In the genomic region with DNA sequence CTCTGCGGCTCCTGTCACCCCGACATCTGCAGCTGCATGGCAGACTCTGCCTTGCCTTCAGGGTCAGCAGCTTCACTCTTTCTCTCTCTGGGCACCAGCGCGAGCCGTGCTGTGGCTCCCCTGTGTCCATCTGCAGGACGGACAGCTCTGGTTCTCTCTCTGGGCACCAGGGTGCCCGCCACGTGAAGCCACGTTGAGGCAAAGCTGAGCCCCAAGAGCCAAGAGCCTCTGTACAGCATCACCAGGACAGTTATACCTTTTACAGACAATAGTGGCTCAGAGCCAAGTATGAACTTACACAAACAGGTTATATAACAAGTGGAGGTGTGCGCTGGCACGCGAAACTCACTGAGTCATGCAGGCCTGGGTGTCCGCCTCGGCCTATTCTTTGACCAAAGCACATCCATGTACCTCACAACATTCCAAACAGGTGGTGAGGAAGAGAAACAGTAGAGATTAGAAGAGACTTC, we compare ENCODE assay signal across 1 cellular context.
A peak's percentile ranks its signal among the peaks of the same experiment; 100 is the strongest.
TF ChIP-seq lines count a peak whose summit lies in the region.

No MANE protein-coding gene starts in this region.

TF ChIP-seq in HepG2, 621 proteins besides CTCF, POLR2A, EP300 and RAD21 (continued from another document and continues in another):
- TF ChIP-seq, protein P1, sequence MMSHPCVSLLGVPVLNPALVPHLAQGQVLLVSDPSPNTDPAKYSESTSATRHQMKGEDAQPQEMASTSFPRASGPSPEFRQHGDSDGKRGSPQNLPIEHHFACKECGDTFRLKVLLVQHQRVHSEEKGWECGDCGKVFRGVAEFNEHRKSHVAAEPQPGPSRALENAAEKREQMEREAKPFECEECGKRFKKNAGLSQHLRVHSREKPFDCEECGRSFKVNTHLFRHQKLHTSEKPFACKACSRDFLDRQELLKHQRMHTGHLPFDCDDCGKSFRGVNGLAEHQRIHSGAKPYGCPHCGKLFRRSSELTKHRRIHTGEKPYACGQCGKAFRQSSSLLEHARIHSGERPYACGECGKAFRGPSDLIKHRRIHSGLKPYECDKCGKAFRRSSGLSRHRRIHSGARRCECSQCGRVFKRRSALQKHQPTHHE (CRISPR knock-in tag; IDR thresholded peaks at IDR 0.05; ENCODE audit: borderline replicate concordance) = no peak
- peak; percentile 27; the same call in 1 of the 2 replicates for TF ChIP-seq THAP11 (CRISPR knock-in tag; IDR thresholded peaks at IDR 0.05)
- no peak for TF ChIP-seq MXD4 (CRISPR knock-in tag; IDR thresholded peaks at IDR 0.05)
- no peak for TF ChIP-seq ZNF549 (CRISPR knock-in tag; IDR thresholded peaks at IDR 0.05)
- TF ChIP-seq, protein P2, sequence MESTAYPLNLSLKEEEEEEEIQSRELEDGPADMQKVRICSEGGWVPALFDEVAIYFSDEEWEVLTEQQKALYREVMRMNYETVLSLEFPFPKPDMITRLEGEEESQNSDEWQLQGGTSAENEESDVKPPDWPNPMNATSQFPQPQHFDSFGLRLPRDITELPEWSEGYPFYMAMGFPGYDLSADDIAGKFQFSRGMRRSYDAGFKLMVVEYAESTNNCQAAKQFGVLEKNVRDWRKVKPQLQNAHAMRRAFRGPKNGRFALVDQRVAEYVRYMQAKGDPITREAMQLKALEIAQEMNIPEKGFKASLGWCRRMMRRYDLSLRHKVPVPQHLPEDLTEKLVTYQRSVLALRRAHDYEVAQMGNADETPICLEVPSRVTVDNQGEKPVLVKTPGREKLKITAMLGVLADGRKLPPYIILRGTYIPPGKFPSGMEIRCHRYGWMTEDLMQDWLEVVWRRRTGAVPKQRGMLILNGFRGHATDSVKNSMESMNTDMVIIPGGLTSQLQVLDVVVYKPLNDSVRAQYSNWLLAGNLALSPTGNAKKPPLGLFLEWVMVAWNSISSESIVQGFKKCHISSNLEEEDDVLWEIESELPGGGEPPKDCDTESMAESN (CRISPR knock-in tag; conservative IDR thresholded peaks at IDR 0.05) = no peak
- no peak for TF ChIP-seq CHCHD3 (CRISPR knock-in tag; IDR thresholded peaks at IDR 0.05)
- TF ChIP-seq, protein P3, sequence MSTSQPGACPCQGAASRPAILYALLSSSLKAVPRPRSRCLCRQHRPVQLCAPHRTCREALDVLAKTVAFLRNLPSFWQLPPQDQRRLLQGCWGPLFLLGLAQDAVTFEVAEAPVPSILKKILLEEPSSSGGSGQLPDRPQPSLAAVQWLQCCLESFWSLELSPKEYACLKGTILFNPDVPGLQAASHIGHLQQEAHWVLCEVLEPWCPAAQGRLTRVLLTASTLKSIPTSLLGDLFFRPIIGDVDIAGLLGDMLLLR (CRISPR knock-in tag; IDR thresholded peaks at IDR 0.05) = no peak
- TF ChIP-seq TRIM24 (CRISPR knock-in tag; IDR thresholded peaks at IDR 0.05) = 0 out of 2 replicates have a peak, but pooled peaks have one; percentile 32
- TF ChIP-seq ZNF10 (CRISPR knock-in tag; IDR thresholded peaks at IDR 0.05; ENCODE audit: borderline replicate concordance, low read depth) = no peak
- TF ChIP-seq GLI4 (CRISPR knock-in tag; IDR thresholded peaks at IDR 0.05; ENCODE audit: borderline replicate concordance) = no peak
- TF ChIP-seq, protein P4, sequence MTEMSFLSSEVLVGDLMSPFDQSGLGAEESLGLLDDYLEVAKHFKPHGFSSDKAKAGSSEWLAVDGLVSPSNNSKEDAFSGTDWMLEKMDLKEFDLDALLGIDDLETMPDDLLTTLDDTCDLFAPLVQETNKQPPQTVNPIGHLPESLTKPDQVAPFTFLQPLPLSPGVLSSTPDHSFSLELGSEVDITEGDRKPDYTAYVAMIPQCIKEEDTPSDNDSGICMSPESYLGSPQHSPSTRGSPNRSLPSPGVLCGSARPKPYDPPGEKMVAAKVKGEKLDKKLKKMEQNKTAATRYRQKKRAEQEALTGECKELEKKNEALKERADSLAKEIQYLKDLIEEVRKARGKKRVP (CRISPR knock-in tag; IDR thresholded peaks at IDR 0.05) = no peak
- TF ChIP-seq, protein P5, sequence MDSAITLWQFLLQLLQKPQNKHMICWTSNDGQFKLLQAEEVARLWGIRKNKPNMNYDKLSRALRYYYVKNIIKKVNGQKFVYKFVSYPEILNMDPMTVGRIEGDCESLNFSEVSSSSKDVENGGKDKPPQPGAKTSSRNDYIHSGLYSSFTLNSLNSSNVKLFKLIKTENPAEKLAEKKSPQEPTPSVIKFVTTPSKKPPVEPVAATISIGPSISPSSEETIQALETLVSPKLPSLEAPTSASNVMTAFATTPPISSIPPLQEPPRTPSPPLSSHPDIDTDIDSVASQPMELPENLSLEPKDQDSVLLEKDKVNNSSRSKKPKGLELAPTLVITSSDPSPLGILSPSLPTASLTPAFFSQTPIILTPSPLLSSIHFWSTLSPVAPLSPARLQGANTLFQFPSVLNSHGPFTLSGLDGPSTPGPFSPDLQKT (CRISPR knock-in tag; IDR thresholded peaks at IDR 0.05; ENCODE audit: borderline replicate concordance) = no peak
- 0 out of 2 replicates have a peak, but pooled peaks have one; percentile 52 for TF ChIP-seq ZNF335 (CRISPR knock-in tag; IDR thresholded peaks at IDR 0.05)
- TF ChIP-seq ZNF367 (CRISPR knock-in tag; IDR thresholded peaks at IDR 0.05; ENCODE audit: borderline replicate concordance) = no peak
- no peak for TF ChIP-seq ZSCAN21 (CRISPR knock-in tag; IDR thresholded peaks at IDR 0.05; ENCODE audit: borderline replicate concordance)
- no peak for TF ChIP-seq RFXAP (CRISPR knock-in tag; IDR thresholded peaks at IDR 0.05; ENCODE audit: borderline replicate concordance)
- TF ChIP-seq NONO (IDR thresholded peaks at IDR 0.05) = no peak
- TF ChIP-seq NONO (CRISPR knock-in tag; conservative IDR thresholded peaks at IDR 0.05) = no peak
- no peak for TF ChIP-seq ZFP90 (CRISPR knock-in tag; IDR thresholded peaks at IDR 0.05; ENCODE audit: borderline replicate concordance)
- TF ChIP-seq ZMYM4 (CRISPR knock-in tag; IDR thresholded peaks at IDR 0.05) = peak; percentile 33; the same call in 1 of the 2 replicates
- TF ChIP-seq SP5 (CRISPR knock-in tag; IDR thresholded peaks at IDR 0.05; ENCODE audit: borderline replicate concordance, low read depth) = no peak
- no peak for TF ChIP-seq POLR2G (IDR thresholded peaks at IDR 0.05; ENCODE audit: low read depth, low read length)
- no peak for TF ChIP-seq KMT2A (CRISPR knock-in tag; IDR thresholded peaks at IDR 0.05)
- no peak for TF ChIP-seq ZFYVE20 (CRISPR knock-in tag; IDR thresholded peaks at IDR 0.05; ENCODE audit: borderline replicate concordance, low read depth)
- TF ChIP-seq THYN1 (CRISPR knock-in tag; IDR thresholded peaks at IDR 0.05; ENCODE audit: borderline replicate concordance, low read depth) = no peak
- TF ChIP-seq SALL1 (CRISPR knock-in tag; IDR thresholded peaks at IDR 0.05) = peak; percentile 54; the same call in 1 of the 2 replicates
- no peak for TF ChIP-seq ZNF7 (CRISPR knock-in tag; IDR thresholded peaks at IDR 0.05)
- no peak for TF ChIP-seq ZNF75D (CRISPR knock-in tag; IDR thresholded peaks at IDR 0.05; ENCODE audit: borderline replicate concordance)
- TF ChIP-seq, protein P6, sequence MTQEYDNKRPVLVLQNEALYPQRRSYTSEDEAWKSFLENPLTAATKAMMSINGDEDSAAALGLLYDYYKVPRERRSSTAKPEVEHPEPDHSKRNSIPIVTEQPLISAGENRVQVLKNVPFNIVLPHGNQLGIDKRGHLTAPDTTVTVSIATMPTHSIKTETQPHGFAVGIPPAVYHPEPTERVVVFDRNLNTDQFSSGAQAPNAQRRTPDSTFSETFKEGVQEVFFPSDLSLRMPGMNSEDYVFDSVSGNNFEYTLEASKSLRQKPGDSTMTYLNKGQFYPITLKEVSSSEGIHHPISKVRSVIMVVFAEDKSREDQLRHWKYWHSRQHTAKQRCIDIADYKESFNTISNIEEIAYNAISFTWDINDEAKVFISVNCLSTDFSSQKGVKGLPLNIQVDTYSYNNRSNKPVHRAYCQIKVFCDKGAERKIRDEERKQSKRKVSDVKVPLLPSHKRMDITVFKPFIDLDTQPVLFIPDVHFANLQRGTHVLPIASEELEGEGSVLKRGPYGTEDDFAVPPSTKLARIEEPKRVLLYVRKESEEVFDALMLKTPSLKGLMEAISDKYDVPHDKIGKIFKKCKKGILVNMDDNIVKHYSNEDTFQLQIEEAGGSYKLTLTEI (CRISPR knock-in tag; conservative IDR thresholded peaks at IDR 0.05) = no peak
- peak; percentile 16; the same call in 1 of the 2 replicates for TF ChIP-seq SPEN (CRISPR knock-in tag; IDR thresholded peaks at IDR 0.05; ENCODE audit: low read depth)
- TF ChIP-seq ZNF24 (IDR thresholded peaks at IDR 0.05) = no peak
- no peak for TF ChIP-seq DMAP1 (CRISPR knock-in tag; IDR thresholded peaks at IDR 0.05)
- TF ChIP-seq, protein P7, sequence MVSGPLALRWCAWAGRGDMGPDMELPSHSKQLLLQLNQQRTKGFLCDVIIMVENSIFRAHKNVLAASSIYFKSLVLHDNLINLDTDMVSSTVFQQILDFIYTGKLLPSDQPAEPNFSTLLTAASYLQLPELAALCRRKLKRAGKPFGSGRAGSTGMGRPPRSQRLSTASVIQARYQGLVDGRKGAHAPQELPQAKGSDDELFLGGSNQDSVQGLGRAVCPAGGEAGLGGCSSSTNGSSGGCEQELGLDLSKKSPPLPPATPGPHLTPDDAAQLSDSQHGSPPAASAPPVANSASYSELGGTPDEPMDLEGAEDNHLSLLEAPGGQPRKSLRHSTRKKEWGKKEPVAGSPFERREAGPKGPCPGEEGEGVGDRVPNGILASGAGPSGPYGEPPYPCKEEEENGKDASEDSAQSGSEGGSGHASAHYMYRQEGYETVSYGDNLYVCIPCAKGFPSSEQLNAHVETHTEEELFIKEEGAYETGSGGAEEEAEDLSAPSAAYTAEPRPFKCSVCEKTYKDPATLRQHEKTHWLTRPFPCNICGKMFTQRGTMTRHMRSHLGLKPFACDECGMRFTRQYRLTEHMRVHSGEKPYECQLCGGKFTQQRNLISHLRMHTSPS (CRISPR knock-in tag; IDR thresholded peaks at IDR 0.05; ENCODE audit: low read depth) = peak; percentile 66; the same call in 1 of the 2 replicates
- TF ChIP-seq, protein P8, sequence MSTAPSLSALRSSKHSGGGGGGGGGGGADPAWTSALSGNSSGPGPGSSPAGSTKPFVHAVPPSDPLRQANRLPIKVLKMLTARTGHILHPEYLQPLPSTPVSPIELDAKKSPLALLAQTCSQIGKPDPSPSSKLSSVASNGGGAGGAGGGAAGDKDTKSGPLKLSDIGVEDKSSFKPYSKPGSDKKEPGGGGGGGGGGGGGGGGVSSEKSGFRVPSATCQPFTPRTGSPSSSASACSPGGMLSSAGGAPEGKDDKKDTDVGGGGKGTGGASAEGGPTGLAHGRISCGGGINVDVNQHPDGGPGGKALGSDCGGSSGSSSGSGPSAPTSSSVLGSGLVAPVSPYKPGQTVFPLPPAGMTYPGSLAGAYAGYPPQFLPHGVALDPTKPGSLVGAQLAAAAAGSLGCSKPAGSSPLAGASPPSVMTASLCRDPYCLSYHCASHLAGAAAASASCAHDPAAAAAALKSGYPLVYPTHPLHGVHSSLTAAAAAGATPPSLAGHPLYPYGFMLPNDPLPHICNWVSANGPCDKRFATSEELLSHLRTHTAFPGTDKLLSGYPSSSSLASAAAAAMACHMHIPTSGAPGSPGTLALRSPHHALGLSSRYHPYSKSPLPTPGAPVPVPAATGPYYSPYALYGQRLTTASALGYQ (CRISPR knock-in tag; IDR thresholded peaks at IDR 0.05) = no peak
- TF ChIP-seq, protein P9, sequence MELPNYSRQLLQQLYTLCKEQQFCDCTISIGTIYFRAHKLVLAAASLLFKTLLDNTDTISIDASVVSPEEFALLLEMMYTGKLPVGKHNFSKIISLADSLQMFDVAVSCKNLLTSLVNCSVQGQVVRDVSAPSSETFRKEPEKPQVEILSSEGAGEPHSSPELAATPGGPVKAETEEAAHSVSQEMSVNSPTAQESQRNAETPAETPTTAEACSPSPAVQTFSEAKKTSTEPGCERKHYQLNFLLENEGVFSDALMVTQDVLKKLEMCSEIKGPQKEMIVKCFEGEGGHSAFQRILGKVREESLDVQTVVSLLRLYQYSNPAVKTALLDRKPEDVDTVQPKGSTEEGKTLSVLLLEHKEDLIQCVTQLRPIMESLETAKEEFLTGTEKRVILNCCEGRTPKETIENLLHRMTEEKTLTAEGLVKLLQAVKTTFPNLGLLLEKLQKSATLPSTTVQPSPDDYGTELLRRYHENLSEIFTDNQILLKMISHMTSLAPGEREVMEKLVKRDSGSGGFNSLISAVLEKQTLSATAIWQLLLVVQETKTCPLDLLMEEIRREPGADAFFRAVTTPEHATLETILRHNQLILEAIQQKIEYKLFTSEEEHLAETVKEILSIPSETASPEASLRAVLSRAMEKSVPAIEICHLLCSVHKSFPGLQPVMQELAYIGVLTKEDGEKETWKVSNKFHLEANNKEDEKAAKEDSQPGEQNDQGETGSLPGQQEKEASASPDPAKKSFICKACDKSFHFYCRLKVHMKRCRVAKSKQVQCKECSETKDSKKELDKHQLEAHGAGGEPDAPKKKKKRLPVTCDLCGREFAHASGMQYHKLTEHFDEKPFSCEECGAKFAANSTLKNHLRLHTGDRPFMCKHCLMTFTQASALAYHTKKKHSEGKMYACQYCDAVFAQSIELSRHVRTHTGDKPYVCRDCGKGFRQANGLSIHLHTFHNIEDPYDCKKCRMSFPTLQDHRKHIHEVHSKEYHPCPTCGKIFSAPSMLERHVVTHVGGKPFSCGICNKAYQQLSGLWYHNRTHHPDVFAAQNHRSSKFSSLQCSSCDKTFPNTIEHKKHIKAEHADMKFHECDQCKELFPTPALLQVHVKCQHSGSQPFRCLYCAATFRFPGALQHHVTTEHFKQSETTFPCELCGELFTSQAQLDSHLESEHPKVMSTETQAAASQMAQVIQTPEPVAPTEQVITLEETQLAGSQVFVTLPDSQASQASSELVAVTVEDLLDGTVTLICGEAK (IDR thresholded peaks at IDR 0.05) = no peak
- TF ChIP-seq, protein P9 (CRISPR knock-in tag; IDR thresholded peaks at IDR 0.05) = no peak
- no peak for TF ChIP-seq ZNF33B (CRISPR knock-in tag; IDR thresholded peaks at IDR 0.05)
- no peak for TF ChIP-seq FOXK1 (CRISPR knock-in tag; IDR thresholded peaks at IDR 0.05; ENCODE audit: borderline replicate concordance, low read depth)
- TF ChIP-seq ZNF510 (CRISPR knock-in tag; IDR thresholded peaks at IDR 0.05; ENCODE audit: low read depth) = no peak
- TF ChIP-seq KDM2A (CRISPR knock-in tag; IDR thresholded peaks at IDR 0.05; ENCODE audit: borderline replicate concordance, low read depth) = 0 out of 2 replicates have a peak, but pooled peaks have one; percentile 39
